ENCODE assay signal across 13 cellular contexts in genomic region chr5:156534086-156534485, GRCh38.
DNase-seq lines count a peak whose midpoint lies in the region; ATAC-seq and TF ChIP-seq lines count a peak whose summit lies in the region.
"Had no signal": no experiment of that assay in that cellular context is flagged by ENCODE, and none has a peak within 500 bp of the region (broad histone marks: within the 10 kb centered on the region; RNA-seq: fewer than 3 reads in every experiment).

No MANE protein-coding gene starts in this region.

- DNase-seq in AG10803 (ENCODE audit: low read depth) (peak; percentile 77), NCI-H446 treated with DMSO at 0.1 percent for 48 hours (lab: John Stamatoyannopoulos, UW) (peak; percentile 7), fibroblast of mammary gland (ENCODE audit: low read depth) (peak; percentile 84), stromal cell of bone marrow (ENCODE audit: low read depth) (peak; percentile 13), NCI-H1417 (lab: John Stamatoyannopoulos, UW) (no peak), 8988T (no peak)
- DNase-seq: CD4-positive, CD25-positive, alpha-beta regulatory T cell; DMS 273 treated with DMSO at 0.1 percent for 48 hours; H7 had no signal

- no peak for TF ChIP-seq CTCF in AG10803 (conservative IDR thresholded peaks at IDR 0.05; ENCODE audit: low read length)
- no peak for TF ChIP-seq CTCF in fibroblast of mammary gland (conservative IDR thresholded peaks at IDR 0.05; ENCODE audit: control insufficient read depth, insufficient read depth, low read depth, low read length)

- ATAC-seq in HG03159 (IDR thresholded peaks at IDR 0.05; ENCODE audit: unreplicated experiment): no peak
- ATAC-seq: GM12878, GM23338 had no signal

- no peak overlapping the region for H3K4me3 ChIP-seq in AG10803 (ENCODE audit: low read length)
- no peak overlapping the region for H3K4me3 ChIP-seq in fibroblast of mammary gland (ENCODE audit: control insufficient read depth, low read depth, low read length)
- H3K4me3 ChIP-seq: BLaER1 treated with 17β-estradiol and CSF1 and Interleukin-3, amounts not matched to agents 10 nM and 100 nM; GM12878; GM23338 had no signal

Comparison
In these comparisons a context has a peak if more than half of its experiments do, and no peak if none do; other contexts are left out.
1. DNase-seq: peak in AG10803 (single experiment), NCI-H446 treated with DMSO at 0.1 percent for 48 hours (single experiment), fibroblast of mammary gland (single experiment) and stromal cell of bone marrow (single experiment); none in NCI-H1417 (0 of 3) and 8988T (single experiment).